ENCODE assay signal across 14 cellular contexts in the genomic region with DNA sequence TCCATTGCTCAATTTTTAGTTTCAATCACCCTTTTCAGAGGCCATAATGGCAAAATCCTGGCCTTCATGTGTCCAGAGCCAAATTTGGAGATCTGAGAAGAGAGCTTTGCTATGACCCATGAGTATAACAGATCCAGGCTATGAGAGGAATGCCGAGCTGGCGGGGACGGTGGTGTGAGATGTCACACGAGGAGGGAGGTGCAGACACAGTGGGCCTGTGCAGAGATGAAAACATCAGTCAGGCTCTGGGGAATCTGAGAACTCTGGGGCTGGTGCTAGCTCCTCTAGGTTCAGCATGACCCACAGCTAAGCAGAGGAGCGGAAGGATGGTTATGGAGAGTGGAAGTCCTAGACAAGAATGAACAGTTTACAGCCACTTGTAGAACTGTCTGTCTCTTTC.
DNase-seq lines count a peak whose midpoint lies in the region; ATAC-seq and TF ChIP-seq lines count a peak whose summit lies in the region.
"Had no signal": no experiment of that assay in that cellular context is flagged by ENCODE, and none has a peak within 500 bp of the region (broad histone marks: within the 10 kb centered on the region; RNA-seq: fewer than 3 reads in every experiment).

No MANE protein-coding gene starts in this region.

- TF ChIP-seq POLR2A in gastroesophageal sphincter (IDR thresholded peaks at IDR 0.05) = no peak

- H3K27me3 Mint-ChIP-seq in naive thymus-derived CD8-positive, alpha-beta T cell = peaks cover 7 to 40% (median 10%) of the 10 kb centered on the region in 5 donors
- H3K27me3 Mint-ChIP-seq: B cell had no signal

- H3K4me2 ChIP-seq in GM23248 (ENCODE audit: unreplicated experiment) (no peak overlapping the region), neuronal stem cell (ENCODE audit: insufficient read depth, low read length, poor library complexity, severe bottlenecking) (no peak overlapping the region)

- no peak overlapping the region for H2BK120ac ChIP-seq in neuronal stem cell (ENCODE audit: low read depth, low read length)

- H3K4me1 ChIP-seq in GM23248 (ENCODE audit: insufficient read depth) = no peaks in the 10 kb centered on the region
- peaks cover 0 to 6% (median 0%) of the 10 kb centered on the region in 3 donors for H3K4me1 ChIP-seq in gastroesophageal sphincter
- H3K4me1 ChIP-seq in left ventricle myocardium inferior = peaks cover 12% of the 10 kb centered on the region
- peaks cover 0 to 2% of the 10 kb centered on the region in 2 donors for H3K4me1 ChIP-seq in neuronal stem cell (ENCODE audit: control insufficient read depth in 2 of 2, insufficient read depth in 1 of 2, low read depth in 1 of 2, low read length in 2 of 2)

- no peaks in the 10 kb centered on the region for H3K9me3 ChIP-seq in GM23248 (ENCODE audit: low read depth)
- no peaks in the 10 kb centered on the region for H3K9me3 ChIP-seq in gastroesophageal sphincter
- no peaks in the 10 kb centered on the region for H3K9me3 ChIP-seq in left ventricle myocardium inferior (replicated peaks)
- no peaks in the 10 kb centered on the region for H3K9me3 ChIP-seq in neuronal stem cell (replicated peaks in 1 of 2; ENCODE audit: control insufficient read depth in 2 of 2, insufficient read depth in 1 of 2, low read depth in 1 of 2, low read length in 2 of 2)

- H3K18ac ChIP-seq in neuronal stem cell (ENCODE audit: low read length) = no peak overlapping the region

- DNase-seq in GM23248 = peak; percentile 4
- DNase-seq in left ventricle myocardium inferior = peak; percentile 68
- no peak for DNase-seq in neuronal stem cell (ENCODE audit: low spot score)
- no peak for DNase-seq in naive thymus-derived CD8-positive, alpha-beta T cell
- DNase-seq in NCI-H1694 treated with DMSO at 0.1 percent for 48 hours (lab: John Stamatoyannopoulos, UW) = no peak
- DNase-seq in stimulated activated CD4-positive, alpha-beta T cell treated with anti-CD3 and anti-CD28 coated beads, Interleukin-4, amount 100 ng/mL, for 4 hours = no peak
- DNase-seq: ACHN; C1 segment of cervical spinal cord; Calu3; CD4-positive, alpha-beta T cell; DMS 273 treated with DMSO at 0.1 percent for 48 hours; H7 had no signal

- 18 to 20% methylated on average over 5 of the region's 5 CpGs for whole genome bisulfite sequencing in GM23248 (ENCODE audit: low coverage in 1 of 2, low lambda C conversion rate in 2 of 2, missing lambda C conversion rate in 2 of 2), 2 experiments
- WGBS in gastroesophageal sphincter (ENCODE audit: low coverage in 1 of 2), 2 donors = 0 to 34% methylated on average over 2 to 4 of the region's 5 CpGs
- WGBS in neuronal stem cell (ENCODE audit: extremely low coverage in 2 of 2, insufficient read length in 2 of 2, insufficient replicate concordance in 1 of 2), 2 donors = no CpG with 5 or more reads among the region's 5 CpGs

- H2BK5ac ChIP-seq in neuronal stem cell (ENCODE audit: low read length) = no peak overlapping the region

- H3K79me1 ChIP-seq in neuronal stem cell (ENCODE audit: low read depth, low read length) = no peaks in the 10 kb centered on the region

- no peak overlapping the region for H4K91ac ChIP-seq in neuronal stem cell (ENCODE audit: low read depth, low read length, poor library complexity)

- H3K27ac ChIP-seq in GM23248 (no peak overlapping the region), gastroesophageal sphincter (peak overlapping the region in 1 of 4 donors; percentile 45), left ventricle myocardium inferior (replicated peaks) (peak overlapping the region; percentile 90), neuronal stem cell (replicated peaks; ENCODE audit: low read length) (no peak overlapping the region)

- H2BK15ac ChIP-seq in neuronal stem cell (ENCODE audit: low read length) = no peak overlapping the region

- peaks cover 0 to 5% (median 0%) of the 10 kb centered on the region in 9 donors for H3K9me3 Mint-ChIP-seq in naive thymus-derived CD8-positive, alpha-beta T cell
- H3K9me3 Mint-ChIP-seq: CD4-positive, alpha-beta T cell had no signal

- intact Hi-C loops in left ventricle myocardium inferior (cut with micrococcal nuclease) = no loop called here

- no peaks in the 10 kb centered on the region for H3K79me2 ChIP-seq in GM23248 (ENCODE audit: insufficient read depth)

- H3K36me3 Mint-ChIP-seq in naive thymus-derived CD8-positive, alpha-beta T cell = no peaks in the 10 kb centered on the region

- no peak overlapping the region for H3K14ac ChIP-seq in neuronal stem cell (ENCODE audit: low read length)

- no peaks in the 10 kb centered on the region for H3K4me1 Mint-ChIP-seq in naive thymus-derived CD8-positive, alpha-beta T cell
- H3K4me1 Mint-ChIP-seq: B cell had no signal

- H2AFZ ChIP-seq in GM23248 = no peak overlapping the region
- H2AFZ ChIP-seq in neuronal stem cell (ENCODE audit: low read length) = no peak overlapping the region

- no peak overlapping the region for H4K8ac ChIP-seq in neuronal stem cell (ENCODE audit: low read depth, low read length)

- H2BK12ac ChIP-seq in neuronal stem cell (ENCODE audit: low read length) = no peak overlapping the region

- TF ChIP-seq EP300 in gastroesophageal sphincter (IDR thresholded peaks at IDR 0.05) = no peak

- H3K9ac ChIP-seq in GM23248 (no peak overlapping the region), neuronal stem cell (ENCODE audit: low read depth, low read length, poor library complexity) (no peak overlapping the region)

- no peaks in the 10 kb centered on the region for H3K9me2 ChIP-seq in GM23248 (ENCODE audit: insufficient read depth)

- H2AK5ac ChIP-seq in neuronal stem cell (ENCODE audit: low read depth, low read length) = peak overlapping the region; percentile 23

- no peaks in the 10 kb centered on the region for H3F3A ChIP-seq in GM23248 (ENCODE audit: insufficient read depth)

- H3K27me3 ChIP-seq in GM23248 (replicated peaks; ENCODE audit: insufficient read depth) (no peaks in the 10 kb centered on the region; the same call in 1 of the 2 replicates), gastroesophageal sphincter (no peaks in the 10 kb centered on the region), left ventricle myocardium inferior (ENCODE audit: low read depth) (peaks cover 4% of the 10 kb centered on the region), neuronal stem cell (ENCODE audit: control insufficient read depth in 3 of 3, insufficient read depth in 3 of 3, low read depth in 1 of 3, low read length in 3 of 3) (no peaks in the 10 kb centered on the region)

- in situ Hi-C loops in GM23248 (cut with MboI) = loop anchor here (25.0 kb wide), 1 partner anchor 749 kb away; no protein-coding TSS in a partner anchor

- peak; percentile 86 for ATAC-seq in gastroesophageal sphincter
- ATAC-seq in naive thymus-derived CD8-positive, alpha-beta T cell = no peak

- no peak for TF ChIP-seq CTCF in gastroesophageal sphincter (IDR thresholded peaks at IDR 0.05)
- TF ChIP-seq CTCF in left ventricle myocardium inferior (IDR thresholded peaks at IDR 0.05; ENCODE audit: borderline replicate concordance) = no peak

- no peak overlapping the region for H3K27ac Mint-ChIP-seq in naive thymus-derived CD8-positive, alpha-beta T cell
- H3K27ac Mint-ChIP-seq: B cell; CD4-positive, alpha-beta T cell had no signal

- POLR2A ChIA-PET in naive thymus-derived CD8-positive, alpha-beta T cell (lab: Charles Lee) = no interaction called here

- no peak overlapping the region for H3K4me3 Mint-ChIP-seq in naive thymus-derived CD8-positive, alpha-beta T cell
- H3K4me3 Mint-ChIP-seq: B cell; CD4-positive, alpha-beta T cell had no signal

- H3K4me3 ChIP-seq in GM23248 = no peak overlapping the region
- H3K4me3 ChIP-seq in gastroesophageal sphincter = no peak overlapping the region
- peak overlapping the region; percentile 49 for H3K4me3 ChIP-seq in left ventricle myocardium inferior
- no peak overlapping the region for H3K4me3 ChIP-seq in neuronal stem cell (ENCODE audit: low read length in 2 of 2)

- H3K36me3 ChIP-seq in GM23248 (ENCODE audit: low read depth) (no peaks in the 10 kb centered on the region), gastroesophageal sphincter (no peaks in the 10 kb centered on the region), left ventricle myocardium inferior (no peaks in the 10 kb centered on the region), neuronal stem cell (replicated peaks in 1 of 2; ENCODE audit: control insufficient read depth in 2 of 2, insufficient read depth in 2 of 2, low read length in 2 of 2) (no peaks in the 10 kb centered on the region)

- H4K20me1 ChIP-seq in GM23248 (ENCODE audit: insufficient read depth) = no peaks in the 10 kb centered on the region

- no peak overlapping the region for H3K4ac ChIP-seq in neuronal stem cell (ENCODE audit: low read length)

- no peak overlapping the region for H3K23ac ChIP-seq in neuronal stem cell (ENCODE audit: low read depth, low read length, poor library complexity)

Comparison
In these comparisons a context has a peak if more than half of its experiments do, and no peak if none do; other contexts are left out.
1. DNase-seq: peak in GM23248 (single experiment) and left ventricle myocardium inferior (single experiment); none in neuronal stem cell (single experiment), naive thymus-derived CD8-positive, alpha-beta T cell (0 of 10), NCI-H1694 treated with DMSO at 0.1 percent for 48 hours (single experiment) and stimulated activated CD4-positive, alpha-beta T cell treated with anti-CD3 and anti-CD28 coated beads, Interleukin-4, amount 100 ng/mL, for 4 hours (0 of 2).